1 cellular context compared by ENCODE assay signal in genomic region chr1:156693858-156694562, GRCh38.
A peak's percentile ranks its signal among the peaks of the same experiment; 100 is the strongest.
TF ChIP-seq lines count a peak whose summit lies in the region.

No MANE protein-coding gene starts in this region.

TF ChIP-seq in K562, 482 proteins besides CTCF, POLR2A, EP300 and RAD21 (continued from another document and continues in another):
- TF ChIP-seq SAP30 (IDR thresholded peaks at IDR 0.05; ENCODE audit: borderline replicate concordance, insufficient read depth, low read depth, low read length, poor library complexity, severe bottlenecking) (no peak), CEBPB (tag; IDR thresholded peaks at IDR 0.05) (no peak), ZNF586 (CRISPR knock-in tag; conservative IDR thresholded peaks at IDR 0.05) (no peak; the same call in 1 of the 2 replicates), DMBX1 (CRISPR knock-in tag; IDR thresholded peaks at IDR 0.05; ENCODE audit: borderline replicate concordance) (peak; percentile 90), NCOR1 (IDR thresholded peaks at IDR 0.05) (no peak), BCOR (IDR thresholded peaks at IDR 0.05) (peak; percentile 83), NCOA4 (IDR thresholded peaks at IDR 0.05; ENCODE audit: partially characterized antibody) (no peak), SOX6 (IDR thresholded peaks at IDR 0.05) (peak; percentile 46; the same call in 1 of the 2 replicates), MEIS2 (IDR thresholded peaks at IDR 0.05; ENCODE audit: partially characterized antibody) (peak; percentile 41), POLR2B (IDR thresholded peaks at IDR 0.05; ENCODE audit: low read depth, partially characterized antibody) (no peak), MAFK (IDR thresholded peaks at IDR 0.05; ENCODE audit: low read length) (no peak; the same call in 1 of the 2 replicates), HNRNPH1 (optimal IDR thresholded peaks at IDR 0.05; ENCODE audit: low read depth, low read length) (no peak), NELFE (IDR thresholded peaks at IDR 0.05; ENCODE audit: insufficient read depth, insufficient read length) (no peak), IRF2 (CRISPR knock-in tag; IDR thresholded peaks at IDR 0.05) (no peak), U2AF2 (optimal IDR thresholded peaks at IDR 0.05; ENCODE audit: low read depth, low read length) (no peak), RCOR1 (IDR thresholded peaks at IDR 0.05; ENCODE audit: borderline replicate concordance in 1 of 2, low read depth in 2 of 2, low read length in 2 of 2) (peak in 1 of 2 experiments; percentile 60; a peak in 2 of 4 replicates), PHTF2 (CRISPR knock-in tag; IDR thresholded peaks at IDR 0.05) (0 out of 2 replicates have a peak, but pooled peaks have one; percentile 64), ZNF778 (CRISPR knock-in tag; IDR thresholded peaks at IDR 0.05) (no peak), BMI1 (IDR thresholded peaks at IDR 0.05; ENCODE audit: low read length) (no peak), NFYB (IDR thresholded peaks at IDR 0.05; ENCODE audit: extremely low read depth, insufficient read length) (no peak), PURB (CRISPR knock-in tag; IDR thresholded peaks at IDR 0.05; ENCODE audit: low read depth) (no peak), XRCC5 (IDR thresholded peaks at IDR 0.05; ENCODE audit: low read depth, low read length) (no peak), CBX2 (IDR thresholded peaks at IDR 0.05; ENCODE audit: insufficient read depth, low read length, poor library complexity, severe bottlenecking) (no peak), SIN3B (IDR thresholded peaks at IDR 0.05; ENCODE audit: low read depth) (no peak), LCOR (CRISPR knock-in tag; IDR thresholded peaks at IDR 0.05) (0 out of 2 replicates have a peak, but pooled peaks have one; percentile 52), ZNF584 (CRISPR knock-in tag; IDR thresholded peaks at IDR 0.05; ENCODE audit: low read depth) (0 out of 2 replicates have a peak, but pooled peaks have one; percentile 48), ZNF583 (CRISPR knock-in tag; IDR thresholded peaks at IDR 0.05) (peak; percentile 87), ZNF23 (CRISPR knock-in tag; IDR thresholded peaks at IDR 0.05) (no peak), RBM22 (IDR thresholded peaks at IDR 0.05; ENCODE audit: low read depth, low read length, poor library complexity, severe bottlenecking) (no peak), ZNF175 (CRISPR knock-in tag; IDR thresholded peaks at IDR 0.05; ENCODE audit: low read depth) (peak; percentile 65), GATA2 (CRISPR knock-in tag; IDR thresholded peaks at IDR 0.05) (no peak), TEAD1 (CRISPR knock-in tag; IDR thresholded peaks at IDR 0.05) (0 out of 4 replicates have a peak, but pooled peaks of 1 of the 2 experiments have one; percentile 1), PCBP1 (IDR thresholded peaks at IDR 0.05; ENCODE audit: low read depth, low read length, poor library complexity, severe bottlenecking) (no peak)
- TF ChIP-seq, protein P1, sequence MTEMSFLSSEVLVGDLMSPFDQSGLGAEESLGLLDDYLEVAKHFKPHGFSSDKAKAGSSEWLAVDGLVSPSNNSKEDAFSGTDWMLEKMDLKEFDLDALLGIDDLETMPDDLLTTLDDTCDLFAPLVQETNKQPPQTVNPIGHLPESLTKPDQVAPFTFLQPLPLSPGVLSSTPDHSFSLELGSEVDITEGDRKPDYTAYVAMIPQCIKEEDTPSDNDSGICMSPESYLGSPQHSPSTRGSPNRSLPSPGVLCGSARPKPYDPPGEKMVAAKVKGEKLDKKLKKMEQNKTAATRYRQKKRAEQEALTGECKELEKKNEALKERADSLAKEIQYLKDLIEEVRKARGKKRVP (CRISPR knock-in tag; IDR thresholded peaks at IDR 0.05): 0 out of 2 replicates have a peak, but pooled peaks have one; percentile 17
- TF ChIP-seq, protein P2, sequence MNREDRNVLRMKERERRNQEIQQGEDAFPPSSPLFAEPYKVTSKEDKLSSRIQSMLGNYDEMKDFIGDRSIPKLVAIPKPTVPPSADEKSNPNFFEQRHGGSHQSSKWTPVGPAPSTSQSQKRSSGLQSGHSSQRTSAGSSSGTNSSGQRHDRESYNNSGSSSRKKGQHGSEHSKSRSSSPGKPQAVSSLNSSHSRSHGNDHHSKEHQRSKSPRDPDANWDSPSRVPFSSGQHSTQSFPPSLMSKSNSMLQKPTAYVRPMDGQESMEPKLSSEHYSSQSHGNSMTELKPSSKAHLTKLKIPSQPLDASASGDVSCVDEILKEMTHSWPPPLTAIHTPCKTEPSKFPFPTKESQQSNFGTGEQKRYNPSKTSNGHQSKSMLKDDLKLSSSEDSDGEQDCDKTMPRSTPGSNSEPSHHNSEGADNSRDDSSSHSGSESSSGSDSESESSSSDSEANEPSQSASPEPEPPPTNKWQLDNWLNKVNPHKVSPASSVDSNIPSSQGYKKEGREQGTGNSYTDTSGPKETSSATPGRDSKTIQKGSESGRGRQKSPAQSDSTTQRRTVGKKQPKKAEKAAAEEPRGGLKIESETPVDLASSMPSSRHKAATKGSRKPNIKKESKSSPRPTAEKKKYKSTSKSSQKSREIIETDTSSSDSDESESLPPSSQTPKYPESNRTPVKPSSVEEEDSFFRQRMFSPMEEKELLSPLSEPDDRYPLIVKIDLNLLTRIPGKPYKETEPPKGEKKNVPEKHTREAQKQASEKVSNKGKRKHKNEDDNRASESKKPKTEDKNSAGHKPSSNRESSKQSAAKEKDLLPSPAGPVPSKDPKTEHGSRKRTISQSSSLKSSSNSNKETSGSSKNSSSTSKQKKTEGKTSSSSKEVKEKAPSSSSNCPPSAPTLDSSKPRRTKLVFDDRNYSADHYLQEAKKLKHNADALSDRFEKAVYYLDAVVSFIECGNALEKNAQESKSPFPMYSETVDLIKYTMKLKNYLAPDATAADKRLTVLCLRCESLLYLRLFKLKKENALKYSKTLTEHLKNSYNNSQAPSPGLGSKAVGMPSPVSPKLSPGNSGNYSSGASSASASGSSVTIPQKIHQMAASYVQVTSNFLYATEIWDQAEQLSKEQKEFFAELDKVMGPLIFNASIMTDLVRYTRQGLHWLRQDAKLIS (CRISPR knock-in tag; IDR thresholded peaks at IDR 0.05): 0 out of 2 replicates have a peak, but pooled peaks have one; percentile 48
- TF ChIP-seq, protein P3, sequence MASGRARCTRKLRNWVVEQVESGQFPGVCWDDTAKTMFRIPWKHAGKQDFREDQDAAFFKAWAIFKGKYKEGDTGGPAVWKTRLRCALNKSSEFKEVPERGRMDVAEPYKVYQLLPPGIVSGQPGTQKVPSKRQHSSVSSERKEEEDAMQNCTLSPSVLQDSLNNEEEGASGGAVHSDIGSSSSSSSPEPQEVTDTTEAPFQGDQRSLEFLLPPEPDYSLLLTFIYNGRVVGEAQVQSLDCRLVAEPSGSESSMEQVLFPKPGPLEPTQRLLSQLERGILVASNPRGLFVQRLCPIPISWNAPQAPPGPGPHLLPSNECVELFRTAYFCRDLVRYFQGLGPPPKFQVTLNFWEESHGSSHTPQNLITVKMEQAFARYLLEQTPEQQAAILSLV (tag; IDR thresholded peaks at IDR 0.05): peak; percentile 80; the same call in 1 of the 2 replicates
- TF ChIP-seq, protein P4, sequence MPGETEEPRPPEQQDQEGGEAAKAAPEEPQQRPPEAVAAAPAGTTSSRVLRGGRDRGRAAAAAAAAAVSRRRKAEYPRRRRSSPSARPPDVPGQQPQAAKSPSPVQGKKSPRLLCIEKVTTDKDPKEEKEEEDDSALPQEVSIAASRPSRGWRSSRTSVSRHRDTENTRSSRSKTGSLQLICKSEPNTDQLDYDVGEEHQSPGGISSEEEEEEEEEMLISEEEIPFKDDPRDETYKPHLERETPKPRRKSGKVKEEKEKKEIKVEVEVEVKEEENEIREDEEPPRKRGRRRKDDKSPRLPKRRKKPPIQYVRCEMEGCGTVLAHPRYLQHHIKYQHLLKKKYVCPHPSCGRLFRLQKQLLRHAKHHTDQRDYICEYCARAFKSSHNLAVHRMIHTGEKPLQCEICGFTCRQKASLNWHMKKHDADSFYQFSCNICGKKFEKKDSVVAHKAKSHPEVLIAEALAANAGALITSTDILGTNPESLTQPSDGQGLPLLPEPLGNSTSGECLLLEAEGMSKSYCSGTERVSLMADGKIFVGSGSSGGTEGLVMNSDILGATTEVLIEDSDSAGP (CRISPR knock-in tag; IDR thresholded peaks at IDR 0.05): no peak
- TF ChIP-seq, protein P5, sequence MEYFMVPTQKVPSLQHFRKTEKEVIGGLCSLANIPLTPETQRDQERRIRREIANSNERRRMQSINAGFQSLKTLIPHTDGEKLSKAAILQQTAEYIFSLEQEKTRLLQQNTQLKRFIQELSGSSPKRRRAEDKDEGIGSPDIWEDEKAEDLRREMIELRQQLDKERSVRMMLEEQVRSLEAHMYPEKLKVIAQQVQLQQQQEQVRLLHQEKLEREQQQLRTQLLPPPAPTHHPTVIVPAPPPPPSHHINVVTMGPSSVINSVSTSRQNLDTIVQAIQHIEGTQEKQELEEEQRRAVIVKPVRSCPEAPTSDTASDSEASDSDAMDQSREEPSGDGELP (CRISPR knock-in tag; IDR thresholded peaks at IDR 0.05; ENCODE audit: borderline replicate concordance): peak; percentile 70; the same call in 1 of the 2 replicates
- TF ChIP-seq, protein P6, sequence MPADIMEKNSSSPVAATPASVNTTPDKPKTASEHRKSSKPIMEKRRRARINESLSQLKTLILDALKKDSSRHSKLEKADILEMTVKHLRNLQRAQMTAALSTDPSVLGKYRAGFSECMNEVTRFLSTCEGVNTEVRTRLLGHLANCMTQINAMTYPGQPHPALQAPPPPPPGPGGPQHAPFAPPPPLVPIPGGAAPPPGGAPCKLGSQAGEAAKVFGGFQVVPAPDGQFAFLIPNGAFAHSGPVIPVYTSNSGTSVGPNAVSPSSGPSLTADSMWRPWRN (IDR thresholded peaks at IDR 0.05; ENCODE audit: low read depth): no peak
- TF ChIP-seq, protein P7, sequence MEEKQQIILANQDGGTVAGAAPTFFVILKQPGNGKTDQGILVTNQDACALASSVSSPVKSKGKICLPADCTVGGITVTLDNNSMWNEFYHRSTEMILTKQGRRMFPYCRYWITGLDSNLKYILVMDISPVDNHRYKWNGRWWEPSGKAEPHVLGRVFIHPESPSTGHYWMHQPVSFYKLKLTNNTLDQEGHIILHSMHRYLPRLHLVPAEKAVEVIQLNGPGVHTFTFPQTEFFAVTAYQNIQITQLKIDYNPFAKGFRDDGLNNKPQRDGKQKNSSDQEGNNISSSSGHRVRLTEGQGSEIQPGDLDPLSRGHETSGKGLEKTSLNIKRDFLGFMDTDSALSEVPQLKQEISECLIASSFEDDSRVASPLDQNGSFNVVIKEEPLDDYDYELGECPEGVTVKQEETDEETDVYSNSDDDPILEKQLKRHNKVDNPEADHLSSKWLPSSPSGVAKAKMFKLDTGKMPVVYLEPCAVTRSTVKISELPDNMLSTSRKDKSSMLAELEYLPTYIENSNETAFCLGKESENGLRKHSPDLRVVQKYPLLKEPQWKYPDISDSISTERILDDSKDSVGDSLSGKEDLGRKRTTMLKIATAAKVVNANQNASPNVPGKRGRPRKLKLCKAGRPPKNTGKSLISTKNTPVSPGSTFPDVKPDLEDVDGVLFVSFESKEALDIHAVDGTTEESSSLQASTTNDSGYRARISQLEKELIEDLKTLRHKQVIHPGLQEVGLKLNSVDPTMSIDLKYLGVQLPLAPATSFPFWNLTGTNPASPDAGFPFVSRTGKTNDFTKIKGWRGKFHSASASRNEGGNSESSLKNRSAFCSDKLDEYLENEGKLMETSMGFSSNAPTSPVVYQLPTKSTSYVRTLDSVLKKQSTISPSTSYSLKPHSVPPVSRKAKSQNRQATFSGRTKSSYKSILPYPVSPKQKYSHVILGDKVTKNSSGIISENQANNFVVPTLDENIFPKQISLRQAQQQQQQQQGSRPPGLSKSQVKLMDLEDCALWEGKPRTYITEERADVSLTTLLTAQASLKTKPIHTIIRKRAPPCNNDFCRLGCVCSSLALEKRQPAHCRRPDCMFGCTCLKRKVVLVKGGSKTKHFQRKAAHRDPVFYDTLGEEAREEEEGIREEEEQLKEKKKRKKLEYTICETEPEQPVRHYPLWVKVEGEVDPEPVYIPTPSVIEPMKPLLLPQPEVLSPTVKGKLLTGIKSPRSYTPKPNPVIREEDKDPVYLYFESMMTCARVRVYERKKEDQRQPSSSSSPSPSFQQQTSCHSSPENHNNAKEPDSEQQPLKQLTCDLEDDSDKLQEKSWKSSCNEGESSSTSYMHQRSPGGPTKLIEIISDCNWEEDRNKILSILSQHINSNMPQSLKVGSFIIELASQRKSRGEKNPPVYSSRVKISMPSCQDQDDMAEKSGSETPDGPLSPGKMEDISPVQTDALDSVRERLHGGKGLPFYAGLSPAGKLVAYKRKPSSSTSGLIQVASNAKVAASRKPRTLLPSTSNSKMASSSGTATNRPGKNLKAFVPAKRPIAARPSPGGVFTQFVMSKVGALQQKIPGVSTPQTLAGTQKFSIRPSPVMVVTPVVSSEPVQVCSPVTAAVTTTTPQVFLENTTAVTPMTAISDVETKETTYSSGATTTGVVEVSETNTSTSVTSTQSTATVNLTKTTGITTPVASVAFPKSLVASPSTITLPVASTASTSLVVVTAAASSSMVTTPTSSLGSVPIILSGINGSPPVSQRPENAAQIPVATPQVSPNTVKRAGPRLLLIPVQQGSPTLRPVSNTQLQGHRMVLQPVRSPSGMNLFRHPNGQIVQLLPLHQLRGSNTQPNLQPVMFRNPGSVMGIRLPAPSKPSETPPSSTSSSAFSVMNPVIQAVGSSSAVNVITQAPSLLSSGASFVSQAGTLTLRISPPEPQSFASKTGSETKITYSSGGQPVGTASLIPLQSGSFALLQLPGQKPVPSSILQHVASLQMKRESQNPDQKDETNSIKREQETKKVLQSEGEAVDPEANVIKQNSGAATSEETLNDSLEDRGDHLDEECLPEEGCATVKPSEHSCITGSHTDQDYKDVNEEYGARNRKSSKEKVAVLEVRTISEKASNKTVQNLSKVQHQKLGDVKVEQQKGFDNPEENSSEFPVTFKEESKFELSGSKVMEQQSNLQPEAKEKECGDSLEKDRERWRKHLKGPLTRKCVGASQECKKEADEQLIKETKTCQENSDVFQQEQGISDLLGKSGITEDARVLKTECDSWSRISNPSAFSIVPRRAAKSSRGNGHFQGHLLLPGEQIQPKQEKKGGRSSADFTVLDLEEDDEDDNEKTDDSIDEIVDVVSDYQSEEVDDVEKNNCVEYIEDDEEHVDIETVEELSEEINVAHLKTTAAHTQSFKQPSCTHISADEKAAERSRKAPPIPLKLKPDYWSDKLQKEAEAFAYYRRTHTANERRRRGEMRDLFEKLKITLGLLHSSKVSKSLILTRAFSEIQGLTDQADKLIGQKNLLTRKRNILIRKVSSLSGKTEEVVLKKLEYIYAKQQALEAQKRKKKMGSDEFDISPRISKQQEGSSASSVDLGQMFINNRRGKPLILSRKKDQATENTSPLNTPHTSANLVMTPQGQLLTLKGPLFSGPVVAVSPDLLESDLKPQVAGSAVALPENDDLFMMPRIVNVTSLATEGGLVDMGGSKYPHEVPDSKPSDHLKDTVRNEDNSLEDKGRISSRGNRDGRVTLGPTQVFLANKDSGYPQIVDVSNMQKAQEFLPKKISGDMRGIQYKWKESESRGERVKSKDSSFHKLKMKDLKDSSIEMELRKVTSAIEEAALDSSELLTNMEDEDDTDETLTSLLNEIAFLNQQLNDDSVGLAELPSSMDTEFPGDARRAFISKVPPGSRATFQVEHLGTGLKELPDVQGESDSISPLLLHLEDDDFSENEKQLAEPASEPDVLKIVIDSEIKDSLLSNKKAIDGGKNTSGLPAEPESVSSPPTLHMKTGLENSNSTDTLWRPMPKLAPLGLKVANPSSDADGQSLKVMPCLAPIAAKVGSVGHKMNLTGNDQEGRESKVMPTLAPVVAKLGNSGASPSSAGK (IDR thresholded peaks at IDR 0.05): no peak
